Comparison of ENCODE assay signal across 11 cellular contexts in genomic region chr11:133950874-133951483, GRCh38. TPM values are rescaled to one million over a fixed set of nuclear protein-coding genes. Genes with fewer than 3 reads are reported as not detected.
DNase-seq lines count a peak whose midpoint lies in the region; ATAC-seq, FAIRE-seq and TF ChIP-seq lines count a peak whose summit lies in the region.
"Had no signal": no experiment of that assay in that cellular context is flagged by ENCODE, and none has a peak within 500 bp of the region (broad histone marks: within the 10 kb centered on the region; RNA-seq: fewer than 3 reads in every experiment).

No MANE protein-coding gene starts in this region.

- H3K27ac ChIP-seq in WERI-Rb-1 = peak overlapping the region; percentile 73
- peak overlapping the region; percentile 96 for H3K27ac ChIP-seq in left ventricle myocardium inferior (replicated peaks)
- H3K27ac ChIP-seq in prostate gland = peak overlapping the region; percentile 39 to 47
- H3K27ac ChIP-seq: left lung had no signal

- H3K36me3 ChIP-seq in WERI-Rb-1 (no peaks in the 10 kb centered on the region; the same call in none of the 2 replicates), left ventricle myocardium inferior (no peaks in the 10 kb centered on the region), prostate gland (no peaks in the 10 kb centered on the region)
- H3K36me3 ChIP-seq: left lung had no signal

- H3K9me3 ChIP-seq in WERI-Rb-1 (ENCODE audit: severe bottlenecking) (no peaks in the 10 kb centered on the region), left ventricle myocardium inferior (replicated peaks) (no peaks in the 10 kb centered on the region), prostate gland (no peaks in the 10 kb centered on the region)
- H3K9me3 ChIP-seq: left lung had no signal

- no peak for ATAC-seq in HG02885 (IDR thresholded peaks at IDR 0.05; ENCODE audit: poor library complexity, unreplicated experiment)
- no peak for ATAC-seq in GM21360 (IDR thresholded peaks at IDR 0.05; ENCODE audit: unreplicated experiment)
- ATAC-seq: K562, left lung, T-cell had no signal

- no peaks in the 10 kb centered on the region for H3K27me3 ChIP-seq in WERI-Rb-1 (ENCODE audit: insufficient read depth, low read depth, severe bottlenecking)
- H3K27me3 ChIP-seq in left ventricle myocardium inferior (ENCODE audit: low read depth) = peaks cover 24% of the 10 kb centered on the region
- no peaks in the 10 kb centered on the region for H3K27me3 ChIP-seq in prostate gland (replicated peaks; ENCODE audit: insufficient read depth)

- H3K4me3 ChIP-seq in WERI-Rb-1 (ENCODE audit: low read depth, low read length) = peak overlapping the region; percentile 33
- peak overlapping the region; percentile 73 for H3K4me3 ChIP-seq in left ventricle myocardium inferior
- peak overlapping the region in 1 of 2 donors; percentile 7 for H3K4me3 ChIP-seq in prostate gland
- H3K4me3 ChIP-seq: K562, left lung had no signal

- 33% methylated on average over 24 of the region's 24 CpGs for WGBS in prostate gland

- TF ChIP-seq CTCF in D721Med (IDR thresholded peaks at IDR 0.05; ENCODE audit: insufficient read depth, missing control alignments) = no peak
- no peak for TF ChIP-seq CTCF in WERI-Rb-1 (IDR thresholded peaks at IDR 0.05; ENCODE audit: low read depth, low read length)
- no peak for TF ChIP-seq CTCF in left ventricle myocardium inferior (IDR thresholded peaks at IDR 0.05; ENCODE audit: borderline replicate concordance)
- no peak for TF ChIP-seq CTCF in prostate gland (IDR thresholded peaks at IDR 0.05)

- FAIRE-seq in D721Med (lab: Jason Lieb, UNC) = no peak
- FAIRE-seq: K562 had no signal

- H3K4me1 ChIP-seq in left ventricle myocardium inferior = peaks cover 100% of the 10 kb centered on the region
- peaks cover 2% of the 10 kb centered on the region for H3K4me1 ChIP-seq in prostate gland (replicated peaks)

- intact Hi-C loops in left ventricle myocardium inferior (cut with micrococcal nuclease) = loop anchor here (10.0 kb wide), 1 partner anchor 74 kb away; no protein-coding TSS in a partner anchor
- intact Hi-C loops in prostate gland (cut with DNase I) = loop anchor here (10.0 kb wide), 1 partner anchor 174 kb away; no protein-coding TSS in a partner anchor

- no peak for TF ChIP-seq POLR2A in prostate gland (IDR thresholded peaks at IDR 0.05)

- DNase-seq in D721Med (ENCODE audit: insufficient read length, low spot score) (peak; percentile 76), WERI-Rb-1 (peak; percentile 62), left ventricle myocardium inferior (peak; percentile 70), prostate gland (ENCODE audit: low spot score) (no peak), NCI-H187 (lab: John Stamatoyannopoulos, UW) (no peak), GM03348 (ENCODE audit: low spot score) (no peak)
- DNase-seq: T-cell had no signal

RNA-seq across cellular contexts. Expression of gene IGSF9B, which starts 5.8 kb away (rescaled TPM):
- 44.1 TPM for total RNA-seq in left ventricle myocardium inferior
- 10 to 100 TPM; 10.2 to 35.3 TPM for total RNA-seq in prostate gland

Comparison
In these comparisons a context has a peak if more than half of its experiments do, and no peak if none do; other contexts are left out.
1. DNase-seq: peak in D721Med (single experiment), WERI-Rb-1 (single experiment) and left ventricle myocardium inferior (single experiment); none in prostate gland (single experiment), NCI-H187 (0 of 2) and GM03348 (single experiment).
2. H3K27ac ChIP-seq: peak in every context shown above with its lines; median percentile 96 in left ventricle myocardium inferior; 73 in WERI-Rb-1; 43 in prostate gland.